In genomic region chr6:28543671-28544131, GRCh38 we compare ENCODE assay signal across 8 cellular contexts. TPM values are rescaled to one million over a fixed set of nuclear protein-coding genes. Genes with fewer than 3 reads are reported as not detected.
DNase-seq lines count a peak whose midpoint lies in the region; ATAC-seq and TF ChIP-seq lines count a peak whose summit lies in the region.

No MANE protein-coding gene starts in this region.

- H3K4me3 ChIP-seq in AG09309 (ENCODE audit: control insufficient read depth, low read depth, low read length) (peak overlapping the region; percentile 29), iPS-18c (ENCODE audit: insufficient read depth, low read depth, low read length) (peak overlapping the region; percentile 45), uterus (peak overlapping the region in 1 of 2 donors; percentile 14)

- H3K36me3 Mint-ChIP-seq in Calu3 (ENCODE audit: insufficient read depth, unreplicated experiment) = peaks cover 8% of the 10 kb centered on the region

- H3K27me3 Mint-ChIP-seq in Calu3 (ENCODE audit: unreplicated experiment) = no peaks in the 10 kb centered on the region

- intact Hi-C loops in uterus (cut with DNase I; ENCODE audit: low total_unique reads) = no loop called here
- intact Hi-C loops in Calu3 (cut with micrococcal nuclease; ENCODE audit: unreplicated experiment) = loop anchor here (5.0 kb wide), 1 partner anchor 44 kb away; a partner anchor contains a TSS

- H3K4me1 Mint-ChIP-seq in Calu3 (ENCODE audit: low read depth, unreplicated experiment) = peaks cover 10% of the 10 kb centered on the region

- no peaks in the 10 kb centered on the region for H3K4me1 ChIP-seq in uterus

- peak overlapping the region in 1 of 2 donors; percentile 60 for H3K27ac ChIP-seq in uterus

- peaks cover 0 to 6% of the 10 kb centered on the region in 2 donors for H3K27me3 ChIP-seq in uterus

- no peaks in the 10 kb centered on the region for H3K36me3 ChIP-seq in uterus

- DNase-seq in AG09309 (ENCODE audit: low read depth) (no peak), uterus (peak; percentile 13 to 29), Calu3 (no peak)
- DNase-seq in activated CD8-positive, alpha-beta memory T cell treated with anti-CD3 and anti-CD28 coated beads, Interleukin-2, amount 50 U/mL, for 4 hours = peak; percentile 37

- ATAC-seq in HG03571 (IDR thresholded peaks at IDR 0.05; ENCODE audit: unreplicated experiment) (peak; percentile 44), HG03196 (IDR thresholded peaks at IDR 0.05; ENCODE audit: unreplicated experiment) (no peak), HG02840 (IDR thresholded peaks at IDR 0.05; ENCODE audit: low FRiP score, unreplicated experiment) (no peak)

- H3K9me3 ChIP-seq in iPS-18c (ENCODE audit: control insufficient read depth, insufficient read depth, low read length) (no peaks in the 10 kb centered on the region), uterus (no peaks in the 10 kb centered on the region)

- H3K4me3 Mint-ChIP-seq in Calu3 (ENCODE audit: low read depth, unreplicated experiment) = no peak overlapping the region

- no peak for TF ChIP-seq POLR2A in uterus (IDR thresholded peaks at IDR 0.05)

- no peaks in the 10 kb centered on the region for H3K9me3 Mint-ChIP-seq in Calu3 (ENCODE audit: low read depth, unreplicated experiment)

- CTCF ChIA-PET in Calu3 (lab: Charles Lee) = no interaction called here

- TF ChIP-seq CTCF in AG09309 (IDR thresholded peaks at IDR 0.05; ENCODE audit: control insufficient read depth, insufficient read depth, low read depth, low read length, missing control alignments) (no peak), uterus (IDR thresholded peaks at IDR 0.05) (no peak), Calu3 (IDR thresholded peaks at IDR 0.05; ENCODE audit: unreplicated experiment) (no peak)

- no peak overlapping the region for H3K27ac Mint-ChIP-seq in Calu3 (ENCODE audit: unreplicated experiment)

- no TSS peak for BruUV-seq in Calu3 (replicated peaks; lab: Mats Ljungman, UMichigan)

RNA-seq across cellular contexts. Expression of gene GPX5, which starts 18.0 kb away (rescaled TPM):
- total RNA-seq in uterus (not detected), Calu3 (2022) (not detected in 2 replicates)

RNA-seq across cellular contexts. Expression of gene GPX6, which starts 28.1 kb away (rescaled TPM):
- not detected for total RNA-seq in uterus
- total RNA-seq in Calu3 (2022) = not detected in 2 replicates

Comparison
In these comparisons a context has a peak if more than half of its experiments do, and no peak if none do; other contexts are left out.
1. DNase-seq: peak in activated CD8-positive, alpha-beta memory T cell treated with anti-CD3 and anti-CD28 coated beads, Interleukin-2, amount 50 U/mL, for 4 hours (single experiment) and uterus (2 of 2); none in AG09309 (single experiment) and Calu3 (single experiment).